ENCODE assay signal across 1 cellular context in the genomic region with DNA sequence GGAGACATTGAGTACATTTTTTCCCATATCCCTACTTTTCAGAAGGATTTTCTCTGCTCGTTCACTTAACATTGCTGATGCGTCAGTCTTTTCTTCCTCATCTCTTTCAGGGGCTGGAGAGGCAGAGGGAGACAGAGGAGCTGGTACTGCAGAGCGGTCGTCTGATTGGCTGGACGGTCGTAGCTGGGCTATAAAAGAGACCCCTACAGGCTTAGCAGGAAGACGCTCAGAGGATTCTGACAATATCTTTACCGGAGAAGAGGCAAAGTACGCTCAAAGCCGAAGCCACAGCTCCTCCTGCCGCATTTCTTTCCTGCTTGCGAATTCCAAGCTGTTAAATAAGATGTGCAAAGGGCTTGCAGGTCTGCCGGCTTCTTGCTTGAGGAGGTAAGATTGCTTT.
TF ChIP-seq lines count a peak whose summit lies in the region.

TSS of gene RGS4 (plus strand) at position 220 of the 400 bp plus-strand sequence. CDS start at position 344, 124 bp downstream.

TF ChIP-seq in HepG2, 621 proteins besides CTCF, POLR2A, EP300 and RAD21:
- TF ChIP-seq E2F2 (CRISPR knock-in tag; IDR thresholded peaks at IDR 0.05; ENCODE audit: borderline replicate concordance) (no peak), STAG1 (CRISPR knock-in tag; IDR thresholded peaks at IDR 0.05) (peak; percentile 31)
